17 cellular contexts compared by ENCODE assay signal in the genomic region with DNA sequence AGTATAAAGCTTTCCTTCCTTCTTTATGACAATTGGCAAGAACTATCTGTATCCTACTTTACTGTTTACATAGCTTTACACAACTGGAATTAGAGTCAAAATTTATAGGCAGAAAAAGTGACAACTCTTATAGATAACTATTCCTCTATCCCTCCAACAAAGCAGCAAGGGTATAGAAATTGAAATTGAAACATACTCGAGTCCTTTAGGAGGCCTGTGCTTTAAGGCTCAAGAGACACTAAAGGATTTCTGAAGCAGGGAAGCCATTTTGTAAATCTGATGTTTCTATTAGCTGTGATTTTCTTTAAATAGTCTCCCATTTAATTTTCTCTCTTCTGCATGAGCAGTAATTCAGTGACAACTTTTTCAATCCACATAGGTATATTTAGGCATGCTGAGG.
DNase-seq lines count a peak whose midpoint lies in the region; ATAC-seq, FAIRE-seq and TF ChIP-seq lines count a peak whose summit lies in the region.
"Had no signal": no experiment of that assay in that cellular context is flagged by ENCODE, and none has a peak within 500 bp of the region (broad histone marks: within the 10 kb centered on the region; RNA-seq: fewer than 3 reads in every experiment).

No MANE protein-coding gene starts in this region.

- peak; percentile 23 for DNase-seq in MM.1S
- DNase-seq in GM12878 (ENCODE audit: low read depth, low spot score), result no peak
- no peak for DNase-seq in COR-L47 (lab: John Stamatoyannopoulos, UW)
- DNase-seq in HEK293T (ENCODE audit: extremely low spot score), result no peak
- DNase-seq: C1 segment of cervical spinal cord; Caco-2; CD4-positive, alpha-beta memory T cell; DMS153; DND-41; GOT3 had no signal

- TF ChIP-seq POLR2A in GM12878 (IDR thresholded peaks at IDR 0.05; ENCODE audit: low read depth, low read length), result no peak

- in situ Hi-C loops in GM12878 (cut with MboI), result no loop called here

- 0% methylated on average over 1 of the region's 1 CpG for WGBS in GM12878 (ENCODE audit: insufficient coverage, insufficient replicate concordance, low lambda C conversion rate, missing lambda C conversion rate)

- RAD21 ChIA-PET in GM12878 (lab: Charles Lee; ENCODE audit: unreplicated experiment), result no interaction called here

- no peak for TF ChIP-seq RAD21 in GM12878 (IDR thresholded peaks at IDR 0.05; ENCODE audit: insufficient read depth, low read depth, low read length)

- H4K20me1 ChIP-seq in MM.1S (ENCODE audit: insufficient read depth, low read length) (no peaks in the 10 kb centered on the region), GM12878 (ENCODE audit: control insufficient read depth, insufficient read depth) (no peaks in the 10 kb centered on the region)

- TF ChIP-seq EP300 in GM12878 (IDR thresholded peaks at IDR 0.05; ENCODE audit: borderline replicate concordance in 1 of 2, control insufficient read depth in 1 of 2, low read depth in 2 of 2, low read length in 2 of 2), result no peak

- no TSS peak for BruUV-seq in GM12878 (replicated peaks; lab: Mats Ljungman, UMichigan)

- SMC1A ChIA-PET in GM12878 (lab: Charles Lee; ENCODE audit: uncharacterized antibody, unreplicated experiment), result interaction anchor here (1.5 kb wide), 1 partner anchor 24 kb away, joined by 3 read pairs; no protein-coding TSS in a partner anchor

- FAIRE-seq in GM12878 (lab: Jason Lieb, UNC), result peak; percentile 31
- FAIRE-seq: G401.6, GM18507, GM19239, H54 had no signal

- H3K9ac ChIP-seq in MM.1S (ENCODE audit: low read length) (no peak overlapping the region), GM12878 (ENCODE audit: control insufficient read depth, insufficient read depth, low read length) (no peak overlapping the region)

- no peak overlapping the region for H3K27ac ChIP-seq in MM.1S (ENCODE audit: low read length)
- H3K27ac ChIP-seq in GM12878 (ENCODE audit: control insufficient read depth, insufficient read depth), result no peak overlapping the region

- intact Hi-C loops in GM12878 (cut with micrococcal nuclease; ENCODE audit: unreplicated experiment), result no loop called here

- no peaks in the 10 kb centered on the region for H3F3A ChIP-seq in MM.1S (ENCODE audit: insufficient read depth, low read length)

- no peak for TF ChIP-seq CTCF in MM.1S (IDR thresholded peaks at IDR 0.05; ENCODE audit: low read length)
- no peak for TF ChIP-seq CTCF in GM12878 (IDR thresholded peaks at IDR 0.05 in 2 of 3, conservative IDR thresholded peaks at IDR 0.05 in 1 of 3; ENCODE audit: control insufficient read depth in 2 of 3, extremely low read depth in 1 of 3, insufficient read depth in 1 of 3, low read depth in 3 of 3, low read length in 3 of 3)

- H3K36me3 ChIP-seq in MM.1S (replicated peaks; ENCODE audit: insufficient read depth, low read length), result no peaks in the 10 kb centered on the region
- H3K36me3 ChIP-seq in GM12878 (ENCODE audit: control insufficient read depth in 2 of 2, insufficient read depth in 2 of 2, low read length in 1 of 2), result no peaks in the 10 kb centered on the region
- H3K36me3 ChIP-seq: HAP-1 had no signal

- no peaks in the 10 kb centered on the region for H3K4me1 ChIP-seq in MM.1S (ENCODE audit: low read length)
- H3K4me1 ChIP-seq in GM12878 (ENCODE audit: control insufficient read depth, insufficient read depth, low read length), result no peaks in the 10 kb centered on the region
- H3K4me1 ChIP-seq: Caco-2, HAP-1 had no signal

- CTCF ChIA-PET in GM12878 (lab: Yijun Ruan, JAX), result no interaction called here
- CTCF ChIA-PET in HEK293T (lab: Yijun Ruan, JAX), result no interaction called here

- POLR2A ChIA-PET in GM12878 (lab: Charles Lee), result no interaction called here
- POLR2A ChIA-PET in HEK293T (lab: Yijun Ruan, JAX), result no interaction called here

- H3K9me3 ChIP-seq in MM.1S (replicated peaks; ENCODE audit: insufficient read depth, low read length) (no peaks in the 10 kb centered on the region), GM12878 (replicated peaks; ENCODE audit: control insufficient read depth, insufficient read depth, low read length) (no peaks in the 10 kb centered on the region; the same call in 2 of the 3 replicates)
- H3K9me3 ChIP-seq: Caco-2, HAP-1 had no signal

- peak overlapping the region; percentile 47 for H2AFZ ChIP-seq in MM.1S (ENCODE audit: low read length)
- H2AFZ ChIP-seq in GM12878 (ENCODE audit: control insufficient read depth, low read depth, low read length), result peak overlapping the region; percentile 17; the same call in 1 of the 2 replicates

- no peaks in the 10 kb centered on the region for H3K27me3 ChIP-seq in MM.1S (replicated peaks; ENCODE audit: insufficient read depth, low read length)
- H3K27me3 ChIP-seq in GM12878 (replicated peaks in 1 of 2; ENCODE audit: control insufficient read depth in 2 of 2, insufficient read depth in 2 of 2, low read length in 1 of 2), result no peaks in the 10 kb centered on the region

- H3K4me2 ChIP-seq in MM.1S (ENCODE audit: low read depth, low read length), result peak overlapping the region; percentile 15; the same call in 1 of the 2 replicates
- H3K4me2 ChIP-seq in GM12878 (ENCODE audit: control insufficient read depth, insufficient read depth), result no peak overlapping the region

- H3K4me3 ChIP-seq in MM.1S (ENCODE audit: low read length) (no peak overlapping the region), GM12878 (no peak overlapping the region)
- H3K4me3 ChIP-seq: HAP-1 had no signal

- no peaks in the 10 kb centered on the region for H3K79me2 ChIP-seq in MM.1S (ENCODE audit: low read length)
- H3K79me2 ChIP-seq in GM12878 (ENCODE audit: control insufficient read depth, insufficient read depth, low read length), result no peaks in the 10 kb centered on the region

- no peaks in the 10 kb centered on the region for H3K9me2 ChIP-seq in MM.1S (replicated peaks; ENCODE audit: insufficient read depth, low read length)

- peak; percentile 56 for ATAC-seq in GM19025 (IDR thresholded peaks at IDR 0.05; ENCODE audit: low read depth, unreplicated experiment)
- no peak for ATAC-seq in GM12878
- ATAC-seq in GM19452 (IDR thresholded peaks at IDR 0.05; ENCODE audit: unreplicated experiment), result no peak

TF ChIP-seq in GM12878, 131 proteins besides CTCF, POLR2A, EP300 and RAD21:
- no peak for TF ChIP-seq CBX5 (IDR thresholded peaks at IDR 0.05; ENCODE audit: low read depth)
- no peak for TF ChIP-seq ZNF622 (IDR thresholded peaks at IDR 0.05)
- TF ChIP-seq, protein P1, sequence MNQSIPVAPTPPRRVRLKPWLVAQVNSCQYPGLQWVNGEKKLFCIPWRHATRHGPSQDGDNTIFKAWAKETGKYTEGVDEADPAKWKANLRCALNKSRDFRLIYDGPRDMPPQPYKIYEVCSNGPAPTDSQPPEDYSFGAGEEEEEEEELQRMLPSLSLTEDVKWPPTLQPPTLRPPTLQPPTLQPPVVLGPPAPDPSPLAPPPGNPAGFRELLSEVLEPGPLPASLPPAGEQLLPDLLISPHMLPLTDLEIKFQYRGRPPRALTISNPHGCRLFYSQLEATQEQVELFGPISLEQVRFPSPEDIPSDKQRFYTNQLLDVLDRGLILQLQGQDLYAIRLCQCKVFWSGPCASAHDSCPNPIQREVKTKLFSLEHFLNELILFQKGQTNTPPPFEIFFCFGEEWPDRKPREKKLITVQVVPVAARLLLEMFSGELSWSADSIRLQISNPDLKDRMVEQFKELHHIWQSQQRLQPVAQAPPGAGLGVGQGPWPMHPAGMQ (IDR thresholded peaks at IDR 0.05; ENCODE audit: borderline replicate concordance), result no peak
- no peak for TF ChIP-seq HDAC6 (IDR thresholded peaks at IDR 0.05; ENCODE audit: unreplicated experiment)
- no peak for TF ChIP-seq CREB1 (IDR thresholded peaks at IDR 0.05; ENCODE audit: low read depth)
- no peak for TF ChIP-seq ESRRA (IDR thresholded peaks at IDR 0.05; ENCODE audit: low read length)
- no peak for TF ChIP-seq SIX5 (IDR thresholded peaks at IDR 0.05; ENCODE audit: low read depth, low read length, severe bottlenecking)

TF ChIP-seq in HEK293T, 16 proteins besides CTCF, POLR2A, EP300 and RAD21:
- TF ChIP-seq SUZ12 (IDR thresholded peaks at IDR 0.05) (no peak), CTBP1 (IDR thresholded peaks at IDR 0.05; ENCODE audit: borderline replicate concordance) (no peak), FOXA1 (IDR thresholded peaks at IDR 0.05) (no peak), FOXM1 (IDR thresholded peaks at IDR 0.05; ENCODE audit: borderline replicate concordance) (no peak), ZNF384 (IDR thresholded peaks at IDR 0.05) (no peak), LEF1 (IDR thresholded peaks at IDR 0.05; ENCODE audit: borderline replicate concordance) (no peak), HDGF (IDR thresholded peaks at IDR 0.05; ENCODE audit: borderline replicate concordance) (no peak), L3MBTL2 (conservative IDR thresholded peaks at IDR 0.05) (no peak), ELF4 (IDR thresholded peaks at IDR 0.05) (no peak), NFRKB (IDR thresholded peaks at IDR 0.05) (no peak), SP1 (IDR thresholded peaks at IDR 0.05) (no peak), TARDBP (IDR thresholded peaks at IDR 0.05) (no peak), ARNT (IDR thresholded peaks at IDR 0.05) (no peak)
- TF ChIP-seq, protein P2, sequence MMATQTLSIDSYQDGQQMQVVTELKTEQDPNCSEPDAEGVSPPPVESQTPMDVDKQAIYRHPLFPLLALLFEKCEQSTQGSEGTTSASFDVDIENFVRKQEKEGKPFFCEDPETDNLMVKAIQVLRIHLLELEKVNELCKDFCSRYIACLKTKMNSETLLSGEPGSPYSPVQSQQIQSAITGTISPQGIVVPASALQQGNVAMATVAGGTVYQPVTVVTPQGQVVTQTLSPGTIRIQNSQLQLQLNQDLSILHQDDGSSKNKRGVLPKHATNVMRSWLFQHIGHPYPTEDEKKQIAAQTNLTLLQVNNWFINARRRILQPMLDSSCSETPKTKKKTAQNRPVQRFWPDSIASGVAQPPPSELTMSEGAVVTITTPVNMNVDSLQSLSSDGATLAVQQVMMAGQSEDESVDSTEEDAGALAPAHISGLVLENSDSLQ (IDR thresholded peaks at IDR 0.05), result no peak
